ENCODE assay signal across 30 cellular contexts in genomic region chr17:9568957-9569588, GRCh38. TPM values are rescaled to one million over a fixed set of nuclear protein-coding genes. Genes with fewer than 3 reads are reported as not detected.
"Had no signal": no experiment of that assay in that cellular context is flagged by ENCODE, and none has a peak within 500 bp of the region (broad histone marks: within the 10 kb centered on the region; RNA-seq: fewer than 3 reads in every experiment).

No MANE protein-coding gene starts in this region.

- ATAC-seq: activated CD4-positive, alpha-beta T cell treated with anti-CD3 and anti-CD28 coated beads for 36 hours; activated CD4-positive, CD25-positive, alpha-beta regulatory T cell treated with anti-CD3 and anti-CD28 coated beads, Interleukin-2, amount 50 U/mL, for 24 hours; activated CD8-positive, alpha-beta T cell treated with anti-CD3 and anti-CD28 coated beads, Interleukin-2, amount 10 ng/mL, durations not matched to agents 7 days and 5 days; activated T-cell treated with anti-CD3 and anti-CD28 coated beads, Interleukin-2, amount 50 U/mL, for 4 hours; PC-3 had no signal

- H3K9me3 ChIP-seq: ascending aorta, Peyer's patch, SJSA1, SK-N-SH had no signal

- H3K27ac Mint-ChIP-seq: activated CD4-positive, alpha-beta T cell treated with anti-CD3 and anti-CD28 coated beads for 36 hours; activated CD4-positive, alpha-beta T cell treated with anti-CD3 and anti-CD28 coated beads, Interleukin-2, amount 10 ng/mL, durations not matched to agents 7 days and 5 days; activated CD8-positive, alpha-beta T cell treated with anti-CD3 and anti-CD28 coated beads, Interleukin-2, amount 10 ng/mL, durations not matched to agents 7 days and 5 days; activated naive CD4-positive, alpha-beta T cell treated with anti-CD3 and anti-CD28 coated beads, Interleukin-2, amount 10 ng/mL, durations not matched to agents 7 days and 5 days; activated naive CD8-positive, alpha-beta T cell treated with anti-CD3 and anti-CD28 coated beads for 36 hours; T-helper 1 cell treated with Interleukin-12 subunit alpha and Interleukin-12 subunit beta and Interleukin-4 antibody, amounts not matched to agents 30 μg/mL and 1 μg/mL, for 36 hours; T-helper 2 cell treated with Interferon-gamma antibody and Interleukin-4, amounts not matched to agents 5 μg/mL and 100 μg/mL, for 36 hours had no signal

- H3K27me3 Mint-ChIP-seq: activated CD4-positive, alpha-beta T cell treated with anti-CD3 and anti-CD28 coated beads for 36 hours; activated CD4-positive, alpha-beta T cell treated with anti-CD3 and anti-CD28 coated beads, Interleukin-2, amount 10 ng/mL, durations not matched to agents 7 days and 5 days; activated naive CD4-positive, alpha-beta T cell treated with anti-CD3 and anti-CD28 coated beads, Interleukin-2, amount 10 ng/mL, durations not matched to agents 7 days and 5 days; activated naive CD8-positive, alpha-beta T cell treated with anti-CD3 and anti-CD28 coated beads for 36 hours; central memory CD8-positive, alpha-beta T cell had no signal

- H3K9ac ChIP-seq: SK-N-SH had no signal

- H3K4me1 ChIP-seq: ascending aorta, Peyer's patch, SJSA1 had no signal

- H3K27me3 ChIP-seq: ascending aorta, cardiac muscle cell, Peyer's patch, SJSA1 had no signal

- DNase-seq: activated CD4-positive, alpha-beta T cell treated with anti-CD3 and anti-CD28 coated beads for 36 hours; activated CD4-positive, alpha-beta T cell treated with anti-CD3 and anti-CD28 coated beads, Interleukin-2, amount 10 ng/mL, durations not matched to agents 7 days and 5 days; activated CD4-positive, alpha-beta T cell treated with anti-CD3 and anti-CD28 coated beads, Interleukin-2, amount 50 U/mL, for 48 hours; activated CD8-positive, alpha-beta T cell treated with anti-CD3 and anti-CD28 coated beads, Interleukin-2, amount 10 ng/mL, durations not matched to agents 7 days and 5 days; activated effector memory CD4-positive, alpha-beta T cell treated with Interleukin-2 at 50 U/mL for 16 hours; activated naive CD4-positive, alpha-beta T cell treated with anti-CD3 and anti-CD28 coated beads, Interleukin-2, amount 10 ng/mL, durations not matched to agents 7 days and 5 days; activated naive CD8-positive, alpha-beta T cell treated with anti-CD3 and anti-CD28 coated beads for 36 hours; activated T-cell treated with anti-CD3 and anti-CD28 coated beads, Interleukin-2, amount 50 U/mL, for 4 hours; amygdala; NCI-H1105; NCI-H1417 treated with DMSO at 0.1 percent for 48 hours; NCI-H187 treated with DMSO at 0.1 percent for 48 hours; NCI-H2081; NCI-H345; NCI-H524 treated with DMSO at 0.1 percent for 48 hours; NCI-H748 treated with DMSO at 0.1 percent for 48 hours; NK-92 treated with Interleukin-12 subunit alpha and Interleukin-12 subunit beta, amount 100 ng/mL, for 24 hours; PC-3; Peyer's patch; RPMI8226; SHP77 treated with DMSO at 0.1 percent for 48 hours; SK-N-SH had no signal

- H3K4me3 ChIP-seq: ascending aorta, cardiac muscle cell, Peyer's patch, SJSA1 had no signal

- H3K4me3 Mint-ChIP-seq: activated CD4-positive, alpha-beta T cell treated with anti-CD3 and anti-CD28 coated beads for 36 hours; activated CD4-positive, alpha-beta T cell treated with anti-CD3 and anti-CD28 coated beads, Interleukin-2, amount 10 ng/mL, durations not matched to agents 7 days and 5 days; activated CD8-positive, alpha-beta T cell treated with anti-CD3 and anti-CD28 coated beads, Interleukin-2, amount 10 ng/mL, durations not matched to agents 7 days and 5 days; activated naive CD4-positive, alpha-beta T cell treated with anti-CD3 and anti-CD28 coated beads, Interleukin-2, amount 10 ng/mL, durations not matched to agents 7 days and 5 days; activated naive CD8-positive, alpha-beta T cell treated with anti-CD3 and anti-CD28 coated beads for 36 hours; activated T-cell treated with anti-CD3 and anti-CD28 coated beads, Interleukin-2, amount 50 U/mL, for 4 hours; central memory CD8-positive, alpha-beta T cell; T-helper 1 cell treated with Interleukin-12 subunit alpha and Interleukin-12 subunit beta and Interleukin-4 antibody, amounts not matched to agents 30 μg/mL and 1 μg/mL, for 36 hours; T-helper 2 cell treated with Interferon-gamma antibody and Interleukin-4, amounts not matched to agents 5 μg/mL and 100 μg/mL, for 36 hours had no signal

- H3K9me2 ChIP-seq: SK-N-SH had no signal

- H3K9me3 Mint-ChIP-seq: activated CD4-positive, alpha-beta T cell treated with anti-CD3 and anti-CD28 coated beads, Interleukin-2, amount 10 ng/mL, durations not matched to agents 7 days and 5 days; activated naive CD4-positive, alpha-beta T cell treated with anti-CD3 and anti-CD28 coated beads, Interleukin-2, amount 10 ng/mL, durations not matched to agents 7 days and 5 days; activated T-cell treated with anti-CD3 and anti-CD28 coated beads, Interleukin-2, amount 50 U/mL, for 4 hours; central memory CD8-positive, alpha-beta T cell; T-helper 1 cell treated with Interleukin-12 subunit alpha and Interleukin-12 subunit beta and Interleukin-4 antibody, amounts not matched to agents 30 μg/mL and 1 μg/mL, for 36 hours; T-helper 2 cell treated with Interferon-gamma antibody and Interleukin-4, amounts not matched to agents 5 μg/mL and 100 μg/mL, for 36 hours had no signal

- H3K27ac ChIP-seq: ascending aorta, cardiac muscle cell, Peyer's patch, SJSA1 had no signal

- H3K4me2 ChIP-seq: SK-N-SH had no signal

RNA-seq across cellular contexts. Expression of gene CFAP52, which starts 7.4 kb away (rescaled TPM):
- total RNA-seq: activated CD4-positive, alpha-beta T cell treated with anti-CD3 and anti-CD28 coated beads for 36 hours; activated CD4-positive, alpha-beta T cell treated with anti-CD3 and anti-CD28 coated beads, Interleukin-2, amount 10 ng/mL, durations not matched to agents 7 days and 5 days; activated CD8-positive, alpha-beta T cell treated with anti-CD3 and anti-CD28 coated beads, Interleukin-2, amount 10 ng/mL, durations not matched to agents 7 days and 5 days; activated naive CD8-positive, alpha-beta T cell treated with anti-CD3 and anti-CD28 coated beads for 36 hours; activated T-cell treated with anti-CD3 and anti-CD28 coated beads, Interleukin-2, amount 50 U/mL, for 4 hours; ascending aorta; cardiac muscle cell; M059J; Peyer's patch; SJSA1 had no signal
